Comparison of ENCODE assay signal across 8 cellular contexts in the genomic region with DNA sequence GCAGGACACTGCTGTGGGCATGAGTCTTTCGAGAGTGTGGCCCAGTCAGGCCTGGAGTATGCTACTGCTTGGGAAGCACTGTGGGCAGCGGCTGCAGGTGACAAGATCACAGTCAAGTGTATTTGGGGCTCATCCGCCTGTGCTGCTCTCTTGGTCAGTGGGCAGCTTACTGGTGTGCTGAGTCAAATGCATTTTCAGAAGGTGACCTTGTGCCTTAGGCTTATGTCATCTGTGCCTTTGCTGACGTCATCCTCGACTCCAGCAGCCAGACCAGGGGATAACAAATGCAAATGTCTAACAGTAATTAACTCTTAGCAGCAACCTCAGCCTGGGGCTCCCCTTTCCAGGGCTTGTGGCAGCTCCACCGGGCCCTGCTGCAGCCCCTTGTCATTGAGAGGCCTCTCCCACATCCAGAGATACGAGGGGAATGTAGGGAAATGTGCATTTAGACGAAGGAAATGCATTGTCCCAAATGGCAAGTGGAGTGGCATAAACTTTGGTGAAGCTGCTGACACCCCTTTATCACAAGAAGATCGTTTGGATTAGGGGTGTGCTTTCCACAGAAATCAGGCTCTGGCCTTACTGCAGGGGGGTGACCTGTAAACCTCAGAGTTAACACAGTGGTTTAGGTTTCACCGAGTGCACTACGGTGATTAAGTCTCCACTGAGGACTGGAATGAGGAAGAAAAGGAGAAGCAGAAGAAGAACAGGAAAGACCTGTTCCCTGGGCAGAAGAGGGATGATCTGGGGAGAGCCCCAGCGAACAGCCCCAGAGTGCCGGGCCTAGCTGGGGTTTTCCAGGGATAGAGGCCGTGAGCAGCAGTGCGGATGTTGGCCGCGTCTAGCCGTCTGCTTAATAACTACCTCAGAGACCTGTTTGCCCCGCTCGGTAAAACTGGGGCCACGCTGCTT. TPM values are rescaled to one million over a fixed set of nuclear protein-coding genes. Genes with fewer than 3 reads are reported as not detected.
DNase-seq lines count a peak whose midpoint lies in the region; ATAC-seq and TF ChIP-seq lines count a peak whose summit lies in the region.

No MANE protein-coding gene starts in this region.

- H3K4me1 Mint-ChIP-seq in WTC11 = peaks cover 42% of the 10 kb centered on the region

- peak overlapping the region; percentile 84; the same call in 1 of the 2 replicates for H3K27ac Mint-ChIP-seq in WTC11

- H3K9me3 Mint-ChIP-seq in WTC11 = no peaks in the 10 kb centered on the region

- no peaks in the 10 kb centered on the region for H3K36me3 Mint-ChIP-seq in WTC11

- TF ChIP-seq CTCF in WTC11 (IDR thresholded peaks at IDR 0.05) = no peak

- H3K4me3 Mint-ChIP-seq in WTC11 = no peak overlapping the region

- no peaks in the 10 kb centered on the region for H3K27me3 Mint-ChIP-seq in WTC11 (ENCODE audit: low read depth)

- CTCF ChIA-PET in WTC11 (lab: Charles Lee) = interaction anchor here (1.0 to 2.3 kb wide), 2 partner anchors 72 to 82 kb away, joined by 3 to 10 read pairs; a partner anchor contains a TSS

- ATAC-seq in GM18867 (IDR thresholded peaks at IDR 0.05; ENCODE audit: unreplicated experiment) (peak; percentile 57), HG02884 (IDR thresholded peaks at IDR 0.05; ENCODE audit: unreplicated experiment) (peak; percentile 65), WTC11 (peak; percentile 16)

- POLR2A ChIA-PET in WTC11 (lab: Charles Lee) = interaction anchor here (0.6 to 2.1 kb wide), 3 partner anchors 10 to 31 kb away, joined by 3 to 5 read pairs (median 4); no protein-coding TSS in a partner anchor

- DNase-seq in WTC11 (ENCODE audit: low spot score) (no peak), islet precursor cell (peak; percentile 93), amniotic stem cell (lab: John Stamatoyannopoulos, UW) (no peak), SW 1271 (lab: John Stamatoyannopoulos, UW) (no peak), GDM1 (lab: John Stamatoyannopoulos, UW) (no peak)
- no peak for DNase-seq in activated effector memory CD4-positive, alpha-beta T cell treated with Interleukin-2 at 50 U/mL for 16 hours

TF ChIP-seq in WTC11, 78 proteins besides CTCF, POLR2A, EP300 and RAD21:
- TF ChIP-seq, protein P1, sequence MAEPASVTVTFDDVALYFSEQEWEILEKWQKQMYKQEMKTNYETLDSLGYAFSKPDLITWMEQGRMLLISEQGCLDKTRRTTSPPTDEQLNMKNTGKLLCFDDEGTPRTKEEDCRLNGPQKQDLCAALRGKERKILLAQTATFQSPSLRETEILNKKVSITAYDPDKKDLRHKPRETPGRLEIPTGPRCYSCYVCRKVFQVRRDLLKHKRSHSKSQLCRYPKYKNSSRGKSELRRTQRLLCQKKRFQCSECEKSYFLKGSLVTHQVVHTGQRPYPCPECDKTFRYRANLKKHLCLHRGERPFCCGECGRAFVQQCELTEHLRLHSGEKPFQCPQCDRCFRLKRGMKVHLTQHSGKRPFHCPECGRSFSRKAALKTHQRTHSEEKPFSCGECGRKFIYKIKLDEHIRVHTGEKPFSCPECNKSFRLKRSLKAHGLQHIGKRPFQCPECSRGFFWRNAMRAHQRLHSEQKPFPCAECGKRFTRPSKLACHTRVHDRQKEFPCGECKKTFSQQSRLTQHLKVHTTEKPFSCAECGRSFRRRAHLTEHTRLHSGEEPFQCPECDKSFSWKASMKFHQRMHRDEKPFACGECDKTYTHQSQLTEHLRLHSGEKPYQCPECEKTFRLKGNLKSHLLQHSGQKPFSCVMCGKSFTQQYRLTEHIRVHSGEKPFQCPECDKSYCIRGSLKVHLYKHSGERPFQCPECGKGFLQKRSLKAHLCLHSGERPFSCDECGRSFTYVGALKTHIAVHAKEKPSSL (CRISPR knock-in tag; conservative IDR thresholded peaks at IDR 0.05) = no peak
- peak; percentile 82 for TF ChIP-seq GABPB1 (CRISPR knock-in tag; IDR thresholded peaks at IDR 0.05)

RNA-seq across cellular contexts. Expression of a gene that starts 39.7 kb away (rescaled TPM):
- 197 to 215 TPM (median 210 TPM) in 3 replicates for total RNA-seq in WTC11 (2021)
